In the genomic region with DNA sequence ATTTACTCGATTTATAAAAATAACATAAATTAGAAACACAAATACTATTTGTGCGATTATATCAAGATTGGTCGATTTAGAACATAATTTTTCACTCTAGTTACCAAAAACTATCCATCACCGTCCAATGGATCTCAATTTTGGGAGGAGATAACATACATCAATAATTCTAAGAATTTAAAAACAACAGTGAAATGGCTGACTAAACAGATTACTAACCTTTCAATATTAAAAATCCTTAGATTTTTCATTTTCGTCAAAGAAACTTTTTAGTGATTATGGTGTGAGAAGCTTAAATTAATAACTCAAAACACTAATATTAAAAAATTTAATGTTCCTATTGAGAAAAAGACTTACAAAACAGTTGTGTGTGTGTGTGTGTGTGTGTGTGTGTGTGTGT, we compare ENCODE assay signal across 27 cellular contexts.
"Had no signal": no experiment of that assay in that cellular context is flagged by ENCODE, and none has a peak within 500 bp of the region (broad histone marks: within the 10 kb centered on the region; RNA-seq: fewer than 3 reads in every experiment).

No MANE protein-coding gene starts in this region.

- H3K27ac ChIP-seq: brain microvascular endothelial cell, esophagus squamous epithelium, gastroesophageal sphincter, heart right ventricle had no signal

- H3K9me3 ChIP-seq: esophagus squamous epithelium, gastroesophageal sphincter, heart right ventricle had no signal

- H3K27me3 ChIP-seq: brain microvascular endothelial cell, esophagus squamous epithelium, gastroesophageal sphincter, heart right ventricle had no signal

- ATAC-seq: activated T-cell treated with anti-CD3 and anti-CD28 coated beads, Interleukin-2, amount 50 U/mL, for 4 hours; activated T-helper 17 cell treated with anti-CD3 and anti-CD28 coated beads, Interleukin-2, amount 50 U/mL, for 72 hours; effector memory CD8-positive, alpha-beta T cell; gastroesophageal sphincter; heart right ventricle; WTC11 had no signal

- DNase-seq: activated CD4-positive, alpha-beta memory T cell treated with anti-CD3 and anti-CD28 coated beads, Interleukin-2, amount 10 ng/mL, durations not matched to agents 7 days and 5 days; activated CD4-positive, alpha-beta T cell treated with anti-CD3 and anti-CD28 coated beads for 1 hour; activated CD4-positive, alpha-beta T cell treated with anti-CD3 and anti-CD28 coated beads for 4 hours; activated CD4-positive, alpha-beta T cell treated with anti-CD3 and anti-CD28 coated beads, Interleukin-2, amount 10 ng/mL, durations not matched to agents 7 days and 5 days; activated CD4-positive, alpha-beta T cell treated with anti-CD3 and anti-CD28 coated beads, Interleukin-2, amount 50 U/mL, for 4 hours; activated effector memory CD4-positive, alpha-beta T cell treated with Interleukin-2 at 50 U/mL for 16 hours; activated gamma-delta T cell treated with Interleukin-2 at 50 U/mL for 16 hours; activated naive CD4-positive, alpha-beta T cell treated with anti-CD3 and anti-CD28 coated beads, Interleukin-2, amount 50 U/mL, for 16 hours; activated naive CD4-positive, alpha-beta T cell treated with Interleukin-2 at 50 U/mL for 16 hours; activated T-cell treated with anti-CD3 and anti-CD28 coated beads, Interleukin-2, amount 50 U/mL, for 4 hours; amniotic stem cell; anterior cingulate cortex; brain microvascular endothelial cell; cortex of kidney; dermis blood vessel endothelial cell; effector CD4-positive, alpha-beta T cell; effector memory CD8-positive, alpha-beta T cell; esophagus squamous epithelium; foreskin melanocyte; heart right ventricle; T-helper 1 cell; T-helper 2 cell had no signal

- H3K4me3 ChIP-seq: esophagus squamous epithelium, gastroesophageal sphincter, heart right ventricle had no signal

- FAIRE-seq: astrocyte, bronchial epithelial cell had no signal

- H3K4me1 ChIP-seq: gastroesophageal sphincter had no signal
